9 cellular contexts compared by ENCODE assay signal in genomic region chr2:15616429-15616828, GRCh38.
"Had no signal": no experiment of that assay in that cellular context is flagged by ENCODE, and none has a peak within 500 bp of the region (broad histone marks: within the 10 kb centered on the region; RNA-seq: fewer than 3 reads in every experiment).

No MANE protein-coding gene starts in this region.

- H3K9me3 ChIP-seq: HAP-1 had no signal

- H3K4me3 ChIP-seq: GM23248, GM23338, HAP-1 had no signal

- FAIRE-seq: H1 had no signal

- DNase-seq: GM23248, GOT3, H7, H9, HCEC 1CT, HFFc6 had no signal

- H3K27ac ChIP-seq: GM23248 had no signal

- H3K4me1 ChIP-seq: HAP-1 had no signal
